Comparison of ENCODE assay signal across 1 cellular context in the genomic region with DNA sequence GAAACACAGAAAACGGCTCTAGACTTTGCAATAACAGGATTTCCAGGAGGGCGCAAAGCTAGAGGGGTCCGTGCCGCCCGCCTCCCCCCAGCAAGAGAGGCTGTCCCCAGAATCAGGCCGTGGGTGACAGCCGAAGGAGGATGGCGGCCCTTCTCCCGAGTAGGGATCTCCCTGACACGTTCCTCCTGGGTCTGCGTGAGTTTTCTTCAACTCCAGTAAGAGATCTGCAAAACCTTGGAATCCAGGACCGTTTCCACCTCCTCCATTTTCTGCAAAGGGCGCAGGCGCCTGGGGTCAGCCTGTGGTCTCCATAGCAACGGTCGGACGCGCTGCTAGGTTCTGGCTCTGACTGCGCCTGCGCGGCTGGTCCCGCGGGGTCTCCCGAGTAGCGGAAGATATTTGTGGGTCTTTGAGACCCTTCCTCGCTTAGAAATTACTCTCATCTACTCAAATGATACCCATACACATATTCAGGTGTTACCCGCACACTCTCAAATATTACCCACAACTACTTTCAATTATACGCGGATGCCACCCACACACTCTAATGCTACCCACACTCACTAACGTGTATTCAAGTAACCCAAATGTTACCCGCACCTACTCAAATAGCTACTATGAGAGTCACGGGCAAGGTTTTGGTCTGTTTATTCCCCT.
TF ChIP-seq lines count a peak whose summit lies in the region.

No MANE protein-coding gene starts in this region.

TF ChIP-seq in endothelial cell of umbilical vein, 7 proteins besides CTCF, POLR2A, EP300 and RAD21:
- TF ChIP-seq FOS (IDR thresholded peaks at IDR 0.05; ENCODE audit: borderline replicate concordance, insufficient read depth, low read length) = no peak
- TF ChIP-seq EZH2 (IDR thresholded peaks at IDR 0.05; ENCODE audit: borderline replicate concordance, low read depth, low read length, severe bottlenecking) = peak; percentile 4
